In the genomic region with DNA sequence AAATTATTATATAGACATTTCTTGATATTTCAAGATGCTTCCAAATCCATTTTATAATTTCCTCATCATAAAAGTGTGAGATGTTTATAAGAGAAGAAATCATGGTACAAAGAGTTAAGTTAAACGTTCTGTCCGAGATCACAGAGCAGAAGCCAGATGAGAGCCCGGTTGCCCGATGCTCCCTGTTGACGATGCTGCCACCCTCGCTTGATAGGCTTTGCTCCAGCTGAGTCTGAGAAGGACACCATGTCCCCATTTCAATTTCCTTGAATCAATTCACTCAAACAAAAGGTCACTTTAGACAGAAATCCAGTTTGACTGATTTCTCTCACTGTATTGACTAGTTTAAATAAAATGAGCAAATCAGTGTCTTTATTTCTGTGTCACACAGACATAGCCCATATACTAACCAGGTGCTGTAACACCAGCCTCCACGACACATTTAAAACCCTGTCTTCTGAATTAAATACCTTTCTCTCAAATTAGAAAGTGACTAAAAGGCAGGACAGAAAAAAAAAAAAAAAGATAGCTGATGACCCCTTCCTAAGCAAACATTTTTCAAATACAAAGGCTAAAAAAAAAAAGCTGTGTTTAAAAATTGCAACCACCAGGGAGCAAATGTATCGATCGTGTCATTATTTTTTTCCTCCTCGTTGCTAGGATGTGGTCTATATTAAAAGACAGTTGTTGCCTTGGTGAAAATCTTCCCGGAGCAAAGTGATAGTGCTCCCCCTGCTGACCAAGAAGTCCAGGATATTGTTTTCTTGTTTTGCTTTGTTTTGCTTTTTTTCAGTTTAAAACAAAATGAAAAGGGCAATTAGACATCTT, we compare ENCODE assay signal across 8 cellular contexts. TPM values are rescaled to one million over a fixed set of nuclear protein-coding genes. Genes with fewer than 3 reads are reported as not detected.
DNase-seq lines count a peak whose midpoint lies in the region; ATAC-seq, FAIRE-seq and TF ChIP-seq lines count a peak whose summit lies in the region.

No MANE protein-coding gene starts in this region.

- peak; percentile 93 for TF ChIP-seq RAD21 in neural cell (conservative IDR thresholded peaks at IDR 0.05)

- CTCF ChIA-PET in BJ (lab: Yijun Ruan, JAX), result interaction anchor here (0.6 to 3.1 kb wide), 17 partner anchors 14 to 1013 kb away, joined by 3 to 16 read pairs (median 3); partner anchors contain the start of gene PRKACB

- H3K9ac ChIP-seq in neural cell (ENCODE audit: low read length), result peak overlapping the region; percentile 65

- peak overlapping the region; percentile 41 for H3K4me3 Mint-ChIP-seq in activated T-helper 1 cell treated with anti-CD3 and anti-CD28 coated beads, Interleukin-12 subunit alpha, Interleukin-12 subunit beta, Interleukin-2, Interleukin-4 antibody, amounts not matched to agents 30 ng/mL and 10 ng/mL and 1 ng/mL, durations not matched to agents 14 hours and 24 hours and 36 hours

- H3K27ac Mint-ChIP-seq in activated T-helper 1 cell treated with anti-CD3 and anti-CD28 coated beads, Interleukin-12 subunit alpha, Interleukin-12 subunit beta, Interleukin-2, Interleukin-4 antibody, amounts not matched to agents 30 ng/mL and 10 ng/mL and 1 ng/mL, durations not matched to agents 14 hours and 24 hours and 36 hours, result peak overlapping the region; percentile 9

- H4K20me1 ChIP-seq in neural cell (ENCODE audit: insufficient read depth), result no peaks in the 10 kb centered on the region

- H3K27ac ChIP-seq in neural cell (ENCODE audit: low read length), result peak overlapping the region; percentile 93
- no peak overlapping the region for H3K27ac ChIP-seq in upper lobe of right lung

- H3K36me3 ChIP-seq in BJ (ENCODE audit: control insufficient read depth, insufficient read depth, low read length), result no peaks in the 10 kb centered on the region
- H3K36me3 ChIP-seq in neural cell (ENCODE audit: insufficient read depth, low read length), result no peaks in the 10 kb centered on the region
- no peaks in the 10 kb centered on the region for H3K36me3 ChIP-seq in upper lobe of right lung

- intact Hi-C loops in activated T-helper 1 cell treated with anti-CD3 and anti-CD28 coated beads, Interleukin-12 subunit alpha, Interleukin-12 subunit beta, Interleukin-2, Interleukin-4 antibody, amounts not matched to agents 30 ng/mL and 10 ng/mL and 1 ng/mL, durations not matched to agents 14 hours and 24 hours and 36 hours (cut with micrococcal nuclease), result loop anchor here (1.0 to 10.0 kb wide), 11 partner anchors 9 to 821 kb away; partner anchors contain the start of genes C1orf52, CTBS and SSX2IP
- intact Hi-C loops in upper lobe of right lung (cut with DNase I), result loop anchor here (10.0 kb wide), 1 partner anchor 299 kb away; no protein-coding TSS in a partner anchor

- no peaks in the 10 kb centered on the region for H3K9me3 Mint-ChIP-seq in activated T-helper 1 cell treated with anti-CD3 and anti-CD28 coated beads, Interleukin-12 subunit alpha, Interleukin-12 subunit beta, Interleukin-2, Interleukin-4 antibody, amounts not matched to agents 30 ng/mL and 10 ng/mL and 1 ng/mL, durations not matched to agents 14 hours and 24 hours and 36 hours

- H3F3A ChIP-seq in neural cell (ENCODE audit: insufficient read depth, low read length, poor library complexity, severe bottlenecking), result peaks cover 6% of the 10 kb centered on the region

- no peaks in the 10 kb centered on the region for H3K27me3 Mint-ChIP-seq in activated T-helper 1 cell treated with anti-CD3 and anti-CD28 coated beads, Interleukin-12 subunit alpha, Interleukin-12 subunit beta, Interleukin-2, Interleukin-4 antibody, amounts not matched to agents 30 ng/mL and 10 ng/mL and 1 ng/mL, durations not matched to agents 14 hours and 24 hours and 36 hours (ENCODE audit: insufficient read depth)

- peak; percentile 72 for TF ChIP-seq CTCF in BJ (IDR thresholded peaks at IDR 0.05; ENCODE audit: insufficient read depth, low read depth, low read length)
- TF ChIP-seq CTCF in neural cell (IDR thresholded peaks at IDR 0.05; ENCODE audit: poor library complexity, severe bottlenecking), result peak; percentile 94
- TF ChIP-seq CTCF in upper lobe of right lung (IDR thresholded peaks at IDR 0.05), result peak; percentile 77

- H3K79me2 ChIP-seq in neural cell (replicated peaks; ENCODE audit: insufficient read depth, low read length), result no peaks in the 10 kb centered on the region

- peak; percentile 71 for TF ChIP-seq EP300 in neural cell (conservative IDR thresholded peaks at IDR 0.05; ENCODE audit: poor library complexity, severe bottlenecking)

- H3K4me3 ChIP-seq in BJ (ENCODE audit: low read depth, low read length) (no peak overlapping the region), neural cell (ENCODE audit: low read length) (peak overlapping the region; percentile 55), upper lobe of right lung (peak overlapping the region; percentile 19)

- peaks cover 11% of the 10 kb centered on the region for H3K4me1 Mint-ChIP-seq in activated T-helper 1 cell treated with anti-CD3 and anti-CD28 coated beads, Interleukin-12 subunit alpha, Interleukin-12 subunit beta, Interleukin-2, Interleukin-4 antibody, amounts not matched to agents 30 ng/mL and 10 ng/mL and 1 ng/mL, durations not matched to agents 14 hours and 24 hours and 36 hours (ENCODE audit: low read depth)

- H3K27me3 ChIP-seq in BJ (ENCODE audit: control insufficient read depth, insufficient read depth, low read length) (no peaks in the 10 kb centered on the region), neural cell (ENCODE audit: insufficient read depth, low read depth, low read length) (no peaks in the 10 kb centered on the region), upper lobe of right lung (no peaks in the 10 kb centered on the region)

- H3K4me1 ChIP-seq in upper lobe of right lung, result peaks cover 6% of the 10 kb centered on the region

- POLR2A ChIA-PET in BJ (lab: Charles Lee), result no interaction called here

- peak; percentile 14 for DNase-seq in BJ (ENCODE audit: low read depth)
- peak; percentile 53 for DNase-seq in HTR-8/SVneo (ENCODE audit: insufficient read length, low spot score)
- DNase-seq in NOMO-1 treated with dmso at 0.1 percent for 144 hours (lab: John Stamatoyannopoulos, UW; ENCODE audit: unreplicated experiment), result peak; percentile 39
- DNase-seq in activated T-helper 1 cell treated with anti-CD3 and anti-CD28 coated beads, Interleukin-12 subunit alpha, Interleukin-12 subunit beta, Interleukin-2, Interleukin-4 antibody, amounts not matched to agents 30 ng/mL and 10 ng/mL and 1 ng/mL, durations not matched to agents 14 hours and 24 hours and 36 hours (ENCODE audit: low spot score), result peak; percentile 54
- peak; percentile 92 for DNase-seq in fibroblast of peridontal ligament (ENCODE audit: extremely low read depth)
- no peak for DNase-seq in upper lobe of right lung

- ATAC-seq in GM19035 (IDR thresholded peaks at IDR 0.05; ENCODE audit: unreplicated experiment) (peak; percentile 53), upper lobe of right lung (peak; percentile 82)

- H3K9me3 ChIP-seq in neural cell (ENCODE audit: low read length) (no peaks in the 10 kb centered on the region), upper lobe of right lung (peaks cover 6% of the 10 kb centered on the region)

- H3K36me3 Mint-ChIP-seq in activated T-helper 1 cell treated with anti-CD3 and anti-CD28 coated beads, Interleukin-12 subunit alpha, Interleukin-12 subunit beta, Interleukin-2, Interleukin-4 antibody, amounts not matched to agents 30 ng/mL and 10 ng/mL and 1 ng/mL, durations not matched to agents 14 hours and 24 hours and 36 hours (ENCODE audit: low read depth), result no peaks in the 10 kb centered on the region

- H2AFZ ChIP-seq in neural cell (ENCODE audit: low read depth, low read length), result peak overlapping the region; percentile 49

- peak overlapping the region; percentile 62 for H3K4me2 ChIP-seq in neural cell (ENCODE audit: low read length)

- H3K9me2 ChIP-seq in neural cell (ENCODE audit: insufficient read depth, low read length), result no peaks in the 10 kb centered on the region

- FAIRE-seq in HTR-8/SVneo (lab: Jason Lieb, UNC), result no peak

TF ChIP-seq in neural cell, 6 proteins besides CTCF, POLR2A, EP300 and RAD21 (continues in another document):
- TF ChIP-seq SMC3 (conservative IDR thresholded peaks at IDR 0.05; ENCODE audit: poor library complexity), result peak; percentile 94
- TF ChIP-seq MXI1 (conservative IDR thresholded peaks at IDR 0.05; ENCODE audit: poor library complexity, severe bottlenecking), result no peak

RNA-seq across cellular contexts. Expression of gene DNASE2B, which starts 35.2 kb away (rescaled TPM):
- polyA plus RNA-seq in BJ (2011; rRNA removed) (not detected in 2 replicates), neural cell (26.1 and 27.9 TPM in 2 replicates)
- polyA minus RNA-seq in BJ (2011; rRNA and poly(A)+ RNA removed), result not detected in 2 replicates
- total RNA-seq in activated T-helper 1 cell treated with anti-CD3 and anti-CD28 coated beads, Interleukin-12 subunit alpha, Interleukin-12 subunit beta, Interleukin-2, Interleukin-4 antibody, amounts not matched to agents 30 ng/mL and 10 ng/mL and 1 ng/mL, durations not matched to agents 14 hours and 24 hours and 36 hours, result not detected in 2 replicates
- 11.9 and 16.8 TPM in 2 replicates for polyA minus RNA-seq in neural cell
- 21.7 TPM for total RNA-seq in upper lobe of right lung

RNA-seq across cellular contexts. Expression of gene RPF1, which starts 45.6 kb away (rescaled TPM):
- polyA plus RNA-seq in BJ (2011; rRNA removed) (17.1 and 31.1 TPM in 2 replicates), neural cell (64.3 and 65.1 TPM in 2 replicates)
- polyA minus RNA-seq in BJ (2011; rRNA and poly(A)+ RNA removed), result 3.8 and 3.9 TPM in 2 replicates
- total RNA-seq in activated T-helper 1 cell treated with anti-CD3 and anti-CD28 coated beads, Interleukin-12 subunit alpha, Interleukin-12 subunit beta, Interleukin-2, Interleukin-4 antibody, amounts not matched to agents 30 ng/mL and 10 ng/mL and 1 ng/mL, durations not matched to agents 14 hours and 24 hours and 36 hours, result 65.2 and 65.5 TPM in 2 replicates
- polyA minus RNA-seq in neural cell, result 55.0 and 58.7 TPM in 2 replicates
- total RNA-seq in upper lobe of right lung, result 30.1 TPM

Comparison
In these comparisons a context has a peak if more than half of its experiments do, and no peak if none do; other contexts are left out.
1. RNA of gene DNASE2B, which starts 35.2 kb away (total RNA-seq): 21.7 TPM in upper lobe of right lung (single experiment); not detected in activated T-helper 1 cell treated with anti-CD3 and anti-CD28 coated beads, Interleukin-12 subunit alpha, Interleukin-12 subunit beta, Interleukin-2, Interleukin-4 antibody, amounts not matched to agents 30 ng/mL and 10 ng/mL and 1 ng/mL, durations not matched to agents 14 hours and 24 hours and 36 hours; every median in the first group is over 10 times any median in the second.
2. Peak in every context shown above with its lines, with median percentiles within 50 percentile points of each other: CTCF ChIP-seq.